Comparison of ENCODE assay signal across 20 cellular contexts in the genomic region with DNA sequence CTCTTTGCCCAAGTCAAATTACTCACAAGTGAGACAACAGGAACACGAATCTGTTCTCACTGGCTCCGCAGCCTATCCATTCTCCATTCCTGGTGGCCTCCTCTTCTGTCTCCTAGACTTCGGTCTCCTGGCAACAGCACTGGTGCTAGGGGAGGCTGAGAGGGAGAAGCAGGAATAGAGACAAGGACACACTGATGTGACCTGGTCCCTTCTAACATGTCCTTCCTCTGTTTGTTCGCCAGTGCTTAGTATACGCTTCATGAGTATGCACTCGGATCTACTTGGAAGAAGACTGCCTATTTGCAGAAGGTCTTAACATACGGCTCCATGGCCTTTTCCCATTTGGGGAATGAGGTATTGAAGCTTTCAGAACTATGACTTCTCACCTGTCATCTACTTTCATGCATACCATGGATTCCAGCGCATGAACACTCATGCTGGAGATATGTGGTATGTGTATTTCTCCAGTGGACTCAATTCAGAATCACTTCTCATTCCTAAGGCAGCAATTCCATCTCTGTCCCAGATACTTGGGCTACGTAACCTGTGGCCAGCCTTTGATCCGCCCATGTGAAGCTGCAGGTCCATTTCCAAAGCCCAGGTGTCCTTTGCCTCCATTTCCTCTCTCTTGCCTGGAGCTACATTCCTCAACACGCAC. TPM values are rescaled to one million over a fixed set of nuclear protein-coding genes. Genes with fewer than 3 reads are reported as not detected.
DNase-seq lines count a peak whose midpoint lies in the region; FAIRE-seq and TF ChIP-seq lines count a peak whose summit lies in the region.
"Had no signal": no experiment of that assay in that cellular context is flagged by ENCODE, and none has a peak within 500 bp of the region (broad histone marks: within the 10 kb centered on the region; RNA-seq: fewer than 3 reads in every experiment).

No MANE protein-coding gene starts in this region.

- H3K4me2 ChIP-seq in H1 (ENCODE audit: insufficient read depth in 1 of 2, low read depth in 2 of 2, low read length in 2 of 2) (no peak overlapping the region), trophoblast cell (ENCODE audit: low read length) (no peak overlapping the region)
- H3K4me2 ChIP-seq: BLaER1 treated with 17β-estradiol and CSF1 and Interleukin-3, amounts not matched to agents 10 nM and 100 nM had no signal

- no peak overlapping the region for H3K23ac ChIP-seq in H1 (ENCODE audit: insufficient read length)
- H3K23ac ChIP-seq in trophoblast cell (ENCODE audit: low read length): no peak overlapping the region

- H3K18ac ChIP-seq in H1 (ENCODE audit: extremely low read depth, low read length) (no peak overlapping the region), trophoblast cell (ENCODE audit: low read length) (peak overlapping the region; percentile 81)

- H4K5ac ChIP-seq in H1 (ENCODE audit: insufficient read length, low read depth, low read length): no peak overlapping the region

- H3K4me3 ChIP-seq in H1 (ENCODE audit: extremely low read depth in 1 of 4, insufficient read depth in 2 of 4, low read depth in 3 of 4, low read length in 4 of 4): no peak overlapping the region
- no peak overlapping the region for H3K4me3 ChIP-seq in trophoblast cell (ENCODE audit: low read depth, low read length)
- no peak overlapping the region for H3K4me3 ChIP-seq in MG63
- H3K4me3 ChIP-seq: BLaER1 treated with 17β-estradiol and CSF1 and Interleukin-3, amounts not matched to agents 10 nM and 100 nM; right atrium auricular region; testis had no signal

- no peaks in the 10 kb centered on the region for H3K23me2 ChIP-seq in H1 (ENCODE audit: low read depth, low read length)

- H3K36me3 ChIP-seq in H1 (ENCODE audit: control insufficient read depth in 2 of 4, insufficient read depth in 4 of 4, low read length in 3 of 4) (no peaks in the 10 kb centered on the region), trophoblast cell (ENCODE audit: control insufficient read depth in 1 of 2, insufficient read depth in 2 of 2, low read length in 2 of 2) (no peaks in the 10 kb centered on the region), MG63 (no peaks in the 10 kb centered on the region)
- H3K36me3 ChIP-seq: BLaER1 treated with 17β-estradiol and CSF1 and Interleukin-3, amounts not matched to agents 10 nM and 100 nM; right atrium auricular region had no signal

- no peak for TF ChIP-seq CTCF in H1 (IDR thresholded peaks at IDR 0.05; ENCODE audit: control extremely low read depth in 1 of 3, insufficient read depth in 1 of 3, low read depth in 1 of 3, low read length in 3 of 3)

- H3K79me1 ChIP-seq in H1 (ENCODE audit: low read depth, low read length) (no peaks in the 10 kb centered on the region), trophoblast cell (ENCODE audit: low read length) (peaks cover 5% of the 10 kb centered on the region)

- no peak overlapping the region for H3K56ac ChIP-seq in H1 (replicated peaks; ENCODE audit: insufficient read length, low read depth, low read length)

- H2AFZ ChIP-seq in H1 (ENCODE audit: low read length) (no peak overlapping the region), trophoblast cell (ENCODE audit: insufficient read depth, low read length, poor library complexity) (no peak overlapping the region)

- H3K27ac ChIP-seq in H1 (ENCODE audit: low read depth, low read length): no peak overlapping the region
- H3K27ac ChIP-seq in trophoblast cell (ENCODE audit: low read depth, low read length): peak overlapping the region; percentile 25
- H3K27ac ChIP-seq: BLaER1 treated with 17β-estradiol and CSF1 and Interleukin-3, amounts not matched to agents 10 nM and 100 nM; right atrium auricular region; testis had no signal

- H2BK12ac ChIP-seq in H1 (ENCODE audit: low read depth, low read length) (0 out of 2 replicates have a peak overlapping the region, but pooled peaks have one; percentile 1), trophoblast cell (ENCODE audit: low read length) (peak overlapping the region; percentile 96)

- POLR2A ChIA-PET in H1 (lab: Charles Lee; ENCODE audit: partially characterized antibody): no interaction called here

- H3K27me3 ChIP-seq in H1 (replicated peaks in 1 of 4; ENCODE audit: control insufficient read depth in 3 of 4, extremely low read depth in 1 of 4, insufficient read depth in 3 of 4, low read length in 3 of 4) (no peaks in the 10 kb centered on the region), trophoblast cell (ENCODE audit: insufficient read depth, low read length) (no peaks in the 10 kb centered on the region), MG63 (no peaks in the 10 kb centered on the region)
- H3K27me3 ChIP-seq: BLaER1 treated with 17β-estradiol and CSF1 and Interleukin-3, amounts not matched to agents 10 nM and 100 nM; right atrium auricular region; testis had no signal

- H3K4me1 ChIP-seq in H1 (replicated peaks in 1 of 4; ENCODE audit: control insufficient read depth in 3 of 4, insufficient read depth in 4 of 4, low read length in 3 of 4) (no peaks in the 10 kb centered on the region), trophoblast cell (ENCODE audit: control insufficient read depth in 1 of 2, insufficient read depth in 2 of 2, low read length in 2 of 2) (peaks cover 7 to 9% of the 10 kb centered on the region in 2 experiments)
- H3K4me1 ChIP-seq: right atrium auricular region, testis had no signal

- H4K20me1 ChIP-seq in H1 (replicated peaks in 1 of 2; ENCODE audit: control insufficient read depth in 1 of 2, insufficient read depth in 2 of 2, low read length in 2 of 2): no peaks in the 10 kb centered on the region
- H4K20me1 ChIP-seq: BLaER1 treated with 17β-estradiol and CSF1 and Interleukin-3, amounts not matched to agents 10 nM and 100 nM had no signal

- FAIRE-seq in G401.6 (lab: Jason Lieb, UNC) (peak; percentile 96), H1 (lab: Jason Lieb, UNC) (no peak)

- no peak overlapping the region for H2AK5ac ChIP-seq in H1 (ENCODE audit: low read depth, low read length)
- H2AK5ac ChIP-seq in trophoblast cell (ENCODE audit: low read length): peak overlapping the region; percentile 56

- no peak for TF ChIP-seq POLR2A in H1 (IDR thresholded peaks at IDR 0.05; ENCODE audit: control extremely low read depth in 1 of 2, low read depth in 2 of 2, low read length in 2 of 2)

- TF ChIP-seq EP300 in H1 (IDR thresholded peaks at IDR 0.05; ENCODE audit: borderline replicate concordance in 1 of 2, low read depth in 2 of 2, low read length in 2 of 2): no peak

- H2BK120ac ChIP-seq in H1 (replicated peaks; ENCODE audit: low read depth, low read length) (no peak overlapping the region), trophoblast cell (ENCODE audit: insufficient read depth, low read length, poor library complexity) (peak overlapping the region; percentile 95)

- H3K14ac ChIP-seq in H1 (ENCODE audit: insufficient read length) (no peak overlapping the region), trophoblast cell (ENCODE audit: low read length) (peak overlapping the region; percentile 71)

- H4K91ac ChIP-seq in H1 (replicated peaks; ENCODE audit: insufficient read length, low read length) (no peak overlapping the region), trophoblast cell (ENCODE audit: low read depth, low read length) (peak overlapping the region; percentile 78)

- H4K8ac ChIP-seq in H1 (ENCODE audit: extremely low read depth, insufficient read depth, low read length): no peak overlapping the region
- no peak overlapping the region for H4K8ac ChIP-seq in trophoblast cell (ENCODE audit: low read depth, low read length)

- H3K9ac ChIP-seq in H1 (replicated peaks in 1 of 4; ENCODE audit: extremely low read depth in 1 of 4, low read depth in 3 of 4, low read length in 3 of 4) (no peak overlapping the region), trophoblast cell (ENCODE audit: low read length) (no peak overlapping the region)
- H3K9ac ChIP-seq: BLaER1 treated with 17β-estradiol and CSF1 and Interleukin-3, amounts not matched to agents 10 nM and 100 nM had no signal

- no peaks in the 10 kb centered on the region for H3K9me3 ChIP-seq in H1 (ENCODE audit: insufficient read depth in 2 of 2, low read depth in 1 of 2, low read length in 1 of 2)
- H3K9me3 ChIP-seq in trophoblast cell (ENCODE audit: insufficient read depth, low read depth, low read length): no peaks in the 10 kb centered on the region
- H3K9me3 ChIP-seq in MG63: no peaks in the 10 kb centered on the region
- H3K9me3 ChIP-seq: right atrium auricular region, testis had no signal

- CTCF ChIA-PET in H1 (lab: Charles Lee; ENCODE audit: partially characterized antibody): interaction anchor here (0.6 to 3.9 kb wide), 17 partner anchors 11 to 656 kb away, joined by 3 to 22 read pairs (median 4); partner anchors contain the start of gene BHLHE41

- TF ChIP-seq RAD21 in H1 (IDR thresholded peaks at IDR 0.05 in 1 of 2, conservative IDR thresholded peaks at IDR 0.05 in 1 of 2; ENCODE audit: low read depth in 2 of 2, low read length in 2 of 2): no peak

- H4K12ac ChIP-seq in trophoblast cell (ENCODE audit: low read depth, low read length): no peak overlapping the region

- H2BK5ac ChIP-seq in H1 (ENCODE audit: low read depth, low read length) (no peak overlapping the region), trophoblast cell (ENCODE audit: low read depth, low read length, poor library complexity) (peak overlapping the region; percentile 79)

- WGBS in H1 (ENCODE audit: extremely low coverage in 1 of 2, insufficient coverage in 1 of 2, insufficient read length in 1 of 2, insufficient replicate concordance in 2 of 2, low coverage in 1 of 2, low lambda C conversion rate in 2 of 2, missing lambda C conversion rate in 1 of 2), 2 experiments: 86% methylated on average over 11 of the region's 11 CpGs; no CpG with 5 or more reads in 1 of the 2 experiments
- WGBS in trophoblast cell (ENCODE audit: extremely low coverage, insufficient coverage, insufficient read length): no CpG with 5 or more reads among the region's 11 CpGs

- H2BK15ac ChIP-seq in H1 (ENCODE audit: low read length): no peak overlapping the region

- no peaks in the 10 kb centered on the region for H3K79me2 ChIP-seq in H1 (ENCODE audit: control insufficient read depth in 1 of 2, insufficient read depth in 2 of 2, low read length in 2 of 2)
- H3K79me2 ChIP-seq in trophoblast cell (ENCODE audit: control insufficient read depth, insufficient read depth, low read length, poor library complexity): peaks cover 2% of the 10 kb centered on the region

- H2BK20ac ChIP-seq in H1 (ENCODE audit: low read length): no peak overlapping the region

- H3K4ac ChIP-seq in H1 (replicated peaks; ENCODE audit: insufficient read length, low read depth, low read length) (no peak overlapping the region), trophoblast cell (ENCODE audit: low read depth, low read length) (peak overlapping the region; percentile 58)

- DNase-seq in M059J (ENCODE audit: low read depth) (peak; percentile 68), H1 (ENCODE audit: low read depth in 1 of 2, low spot score in 2 of 2) (no peak), trophoblast cell (peak; percentile 97 to 99), MG63 (no peak), GM19240 (ENCODE audit: insufficient read length, low spot score) (no peak)
- no peak for DNase-seq in activated naive CD4-positive, alpha-beta T cell treated with anti-CD3 and anti-CD28 coated beads, Interleukin-2, amount 50 U/mL, for 16 hours
- no peak for DNase-seq in stimulated activated CD4-positive, alpha-beta T cell treated with anti-CD3 and anti-CD28 coated beads, Interleukin-4, amount 100 ng/mL, for 4 hours
- DNase-seq: activated CD4-positive, alpha-beta T cell treated with anti-CD3 and anti-CD28 coated beads for 36 hours; activated T-cell treated with anti-CD3 and anti-CD28 coated beads for 4 hours; effector CD8-positive, alpha-beta T cell; NCI-H1092; nephron progenitor cell; NK-92 treated with Interleukin-12 subunit alpha and Interleukin-12 subunit beta, amount 100 ng/mL, for 24 hours; stimulated activated CD4-positive, alpha-beta T cell treated with anti-CD3 and anti-CD28 coated beads, Interleukin-2, amount 100 ng/mL, for 48 hours; stimulated activated CD8-positive, alpha-beta memory T cell treated with anti-CD3 and anti-CD28 coated beads, Interleukin-4, amount 100 ng/mL, for 48 hours; T1000; testis had no signal

RNA-seq across cellular contexts. Expression of gene BHLHE41, which starts 33.9 kb away (rescaled TPM):
- 5.0 and 7.4 TPM in 2 replicates for total RNA-seq in M059J (2014; rRNA removed; shearing (Covaris generic))
- 1.6 and 3.4 TPM in 2 replicates for total RNA-seq in H1 (2021; fragmentation: NEBNext Ultra II Directional; extraction: Animal tissue kit (Norgen Biotek cat#: 25700))
- polyA plus RNA-seq in H1 (2011; rRNA removed): 0.58 and 1.1 TPM in 2 replicates
- 0.49 TPM for polyA plus RNA-seq in H1 (2011; cell fraction: cytosol; rRNA removed)
- 2.5 TPM for polyA plus RNA-seq in H1 (2011; cell fraction: nucleus; rRNA removed)
- 0.73 to 2.2 TPM (median 0.84 TPM) in 4 replicates for polyA plus RNA-seq in H1 (2012, experiment 1 of 2)
- polyA plus RNA-seq in H1 (2012, experiment 2 of 2): 0.09 TPM
- polyA plus RNA-seq in H1 (2013, experiment 1 of 2): 5.3 TPM
- polyA plus RNA-seq in H1 (2013, experiment 2 of 2): 5.5 TPM
- 0.79 and 1.1 TPM in 2 replicates for polyA minus RNA-seq in H1 (2011; rRNA and poly(A)+ RNA removed)
- 0.37 TPM for polyA minus RNA-seq in H1 (2011; cell fraction: cytosol; rRNA and poly(A)+ RNA removed)
- polyA minus RNA-seq in H1 (2011; cell fraction: nucleus; rRNA and poly(A)+ RNA removed): 0.20 TPM
- polyA plus RNA-seq in trophoblast cell (2013): 2.4 and 2.5 TPM in 2 replicates
- 0.03 TPM in 1 of 2 replicates, not detected in the other for total RNA-seq in MG63 (2014; rRNA removed; shearing (Covaris generic); ENCODE audit: low replicate concordance)
- total RNA-seq: activated CD4-positive, alpha-beta T cell treated with anti-CD3 and anti-CD28 coated beads for 36 hours had no signal

Comparison
In these comparisons a context has a peak if more than half of its experiments do, and no peak if none do; other contexts are left out.
1. DNase-seq: peak in M059J (single experiment) and trophoblast cell (2 of 2); none in H1 (0 of 2), activated naive CD4-positive, alpha-beta T cell treated with anti-CD3 and anti-CD28 coated beads, Interleukin-2, amount 50 U/mL, for 16 hours (single experiment), stimulated activated CD4-positive, alpha-beta T cell treated with anti-CD3 and anti-CD28 coated beads, Interleukin-4, amount 100 ng/mL, for 4 hours (0 of 2), MG63 (single experiment) and GM19240 (single experiment).